In the genomic region with DNA sequence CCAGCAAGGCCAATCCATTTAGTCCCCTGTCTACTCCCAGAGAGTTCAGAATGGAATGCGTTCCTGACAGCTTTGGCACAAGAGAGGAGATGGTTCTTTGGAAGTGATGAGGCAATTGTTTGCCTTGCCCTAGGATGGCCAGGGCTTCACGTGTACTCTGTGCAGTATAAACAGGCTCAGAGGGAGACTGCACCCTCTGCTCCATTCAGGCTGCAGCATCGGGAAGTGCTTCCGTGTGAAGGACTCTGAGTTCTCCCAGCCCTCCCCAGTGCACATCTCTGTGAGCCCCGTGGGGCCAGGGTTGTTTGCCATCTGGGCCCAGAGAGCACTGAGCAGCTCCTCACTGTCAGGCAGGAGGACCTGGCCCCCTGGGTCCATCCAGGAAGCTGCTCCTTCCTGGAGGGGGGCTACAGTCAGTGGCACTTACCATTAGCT, we compare ENCODE assay signal across 1 cellular context.
TF ChIP-seq lines count a peak whose summit lies in the region.

No MANE protein-coding gene starts in this region.

TF ChIP-seq in HepG2, 621 proteins besides CTCF, POLR2A, EP300 and RAD21 (continued from another document and continues in another):
- no peak for TF ChIP-seq ZNF83 (CRISPR knock-in tag; IDR thresholded peaks at IDR 0.05; ENCODE audit: borderline replicate concordance)
- TF ChIP-seq, protein P1, sequence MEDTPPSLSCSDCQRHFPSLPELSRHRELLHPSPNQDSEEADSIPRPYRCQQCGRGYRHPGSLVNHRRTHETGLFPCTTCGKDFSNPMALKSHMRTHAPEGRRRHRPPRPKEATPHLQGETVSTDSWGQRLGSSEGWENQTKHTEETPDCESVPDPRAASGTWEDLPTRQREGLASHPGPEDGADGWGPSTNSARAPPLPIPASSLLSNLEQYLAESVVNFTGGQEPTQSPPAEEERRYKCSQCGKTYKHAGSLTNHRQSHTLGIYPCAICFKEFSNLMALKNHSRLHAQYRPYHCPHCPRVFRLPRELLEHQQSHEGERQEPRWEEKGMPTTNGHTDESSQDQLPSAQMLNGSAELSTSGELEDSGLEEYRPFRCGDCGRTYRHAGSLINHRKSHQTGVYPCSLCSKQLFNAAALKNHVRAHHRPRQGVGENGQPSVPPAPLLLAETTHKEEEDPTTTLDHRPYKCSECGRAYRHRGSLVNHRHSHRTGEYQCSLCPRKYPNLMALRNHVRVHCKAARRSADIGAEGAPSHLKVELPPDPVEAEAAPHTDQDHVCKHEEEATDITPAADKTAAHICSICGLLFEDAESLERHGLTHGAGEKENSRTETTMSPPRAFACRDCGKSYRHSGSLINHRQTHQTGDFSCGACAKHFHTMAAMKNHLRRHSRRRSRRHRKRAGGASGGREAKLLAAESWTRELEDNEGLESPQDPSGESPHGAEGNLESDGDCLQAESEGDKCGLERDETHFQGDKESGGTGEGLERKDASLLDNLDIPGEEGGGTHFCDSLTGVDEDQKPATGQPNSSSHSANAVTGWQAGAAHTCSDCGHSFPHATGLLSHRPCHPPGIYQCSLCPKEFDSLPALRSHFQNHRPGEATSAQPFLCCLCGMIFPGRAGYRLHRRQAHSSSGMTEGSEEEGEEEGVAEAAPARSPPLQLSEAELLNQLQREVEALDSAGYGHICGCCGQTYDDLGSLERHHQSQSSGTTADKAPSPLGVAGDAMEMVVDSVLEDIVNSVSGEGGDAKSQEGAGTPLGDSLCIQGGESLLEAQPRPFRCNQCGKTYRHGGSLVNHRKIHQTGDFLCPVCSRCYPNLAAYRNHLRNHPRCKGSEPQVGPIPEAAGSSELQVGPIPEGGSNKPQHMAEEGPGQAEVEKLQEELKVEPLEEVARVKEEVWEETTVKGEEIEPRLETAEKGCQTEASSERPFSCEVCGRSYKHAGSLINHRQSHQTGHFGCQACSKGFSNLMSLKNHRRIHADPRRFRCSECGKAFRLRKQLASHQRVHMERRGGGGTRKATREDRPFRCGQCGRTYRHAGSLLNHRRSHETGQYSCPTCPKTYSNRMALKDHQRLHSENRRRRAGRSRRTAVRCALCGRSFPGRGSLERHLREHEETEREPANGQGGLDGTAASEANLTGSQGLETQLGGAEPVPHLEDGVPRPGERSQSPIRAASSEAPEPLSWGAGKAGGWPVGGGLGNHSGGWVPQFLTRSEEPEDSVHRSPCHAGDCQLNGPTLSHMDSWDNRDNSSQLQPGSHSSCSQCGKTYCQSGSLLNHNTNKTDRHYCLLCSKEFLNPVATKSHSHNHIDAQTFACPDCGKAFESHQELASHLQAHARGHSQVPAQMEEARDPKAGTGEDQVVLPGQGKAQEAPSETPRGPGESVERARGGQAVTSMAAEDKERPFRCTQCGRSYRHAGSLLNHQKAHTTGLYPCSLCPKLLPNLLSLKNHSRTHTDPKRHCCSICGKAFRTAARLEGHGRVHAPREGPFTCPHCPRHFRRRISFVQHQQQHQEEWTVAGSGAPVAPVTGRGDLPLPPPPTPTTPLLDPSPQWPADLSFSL (CRISPR knock-in tag; IDR thresholded peaks at IDR 0.05), result no peak
- no peak for TF ChIP-seq ZNF136 (CRISPR knock-in tag; IDR thresholded peaks at IDR 0.05; ENCODE audit: low read depth)
- TF ChIP-seq, protein P2, sequence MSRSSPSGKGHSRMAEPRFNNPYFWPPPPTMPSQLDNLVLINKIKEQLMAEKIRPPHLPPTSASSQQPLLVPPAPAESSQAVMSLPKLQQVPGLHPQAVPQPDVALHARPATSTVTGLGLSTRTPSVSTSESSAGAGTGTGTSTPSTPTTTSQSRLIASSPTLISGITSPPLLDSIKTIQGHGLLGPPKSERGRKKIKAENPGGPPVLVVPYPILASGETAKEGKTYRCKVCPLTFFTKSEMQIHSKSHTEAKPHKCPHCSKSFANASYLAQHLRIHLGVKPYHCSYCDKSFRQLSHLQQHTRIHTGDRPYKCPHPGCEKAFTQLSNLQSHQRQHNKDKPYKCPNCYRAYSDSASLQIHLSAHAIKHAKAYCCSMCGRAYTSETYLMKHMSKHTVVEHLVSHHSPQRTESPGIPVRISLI (CRISPR knock-in tag; IDR thresholded peaks at IDR 0.05; ENCODE audit: borderline replicate concordance), result peak; percentile 74; the same call in 1 of the 2 replicates
- TF ChIP-seq ZNF234 (CRISPR knock-in tag; conservative IDR thresholded peaks at IDR 0.05), result no peak
- TF ChIP-seq, protein P3, sequence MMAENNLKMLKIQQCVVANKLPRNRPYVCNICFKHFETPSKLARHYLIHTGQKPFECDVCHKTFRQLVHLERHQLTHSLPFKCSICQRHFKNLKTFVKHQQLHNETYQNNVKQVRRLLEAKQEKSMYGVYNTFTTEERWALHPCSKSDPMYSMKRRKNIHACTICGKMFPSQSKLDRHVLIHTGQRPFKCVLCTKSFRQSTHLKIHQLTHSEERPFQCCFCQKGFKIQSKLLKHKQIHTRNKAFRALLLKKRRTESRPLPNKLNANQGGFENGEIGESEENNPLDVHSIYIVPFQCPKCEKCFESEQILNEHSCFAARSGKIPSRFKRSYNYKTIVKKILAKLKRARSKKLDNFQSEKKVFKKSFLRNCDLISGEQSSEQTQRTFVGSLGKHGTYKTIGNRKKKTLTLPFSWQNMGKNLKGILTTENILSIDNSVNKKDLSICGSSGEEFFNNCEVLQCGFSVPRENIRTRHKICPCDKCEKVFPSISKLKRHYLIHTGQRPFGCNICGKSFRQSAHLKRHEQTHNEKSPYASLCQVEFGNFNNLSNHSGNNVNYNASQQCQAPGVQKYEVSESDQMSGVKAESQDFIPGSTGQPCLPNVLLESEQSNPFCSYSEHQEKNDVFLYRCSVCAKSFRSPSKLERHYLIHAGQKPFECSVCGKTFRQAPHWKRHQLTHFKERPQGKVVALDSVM (CRISPR knock-in tag; IDR thresholded peaks at IDR 0.05), result no peak
- 0 out of 2 replicates have a peak, but pooled peaks have one; percentile 34 for TF ChIP-seq TOPORS (CRISPR knock-in tag; IDR thresholded peaks at IDR 0.05)
- TF ChIP-seq ZNF232 (CRISPR knock-in tag; IDR thresholded peaks at IDR 0.05; ENCODE audit: borderline replicate concordance), result peak; percentile 51; the same call in 1 of the 2 replicates
- TF ChIP-seq ZNF446 (CRISPR knock-in tag; IDR thresholded peaks at IDR 0.05), result no peak
- no peak for TF ChIP-seq AGO1 (IDR thresholded peaks at IDR 0.05; ENCODE audit: low read depth, low read length, poor library complexity, severe bottlenecking)
- peak; percentile 90 for TF ChIP-seq ZNF772 (CRISPR knock-in tag; IDR thresholded peaks at IDR 0.05)
- TF ChIP-seq SP4 (CRISPR knock-in tag; IDR thresholded peaks at IDR 0.05), result peak; percentile 51; the same call in 1 of the 2 replicates
- peak; percentile 91; the same call in 1 of the 2 replicates for TF ChIP-seq ZNF343 (CRISPR knock-in tag; IDR thresholded peaks at IDR 0.05)
- TF ChIP-seq SPEN (CRISPR knock-in tag; IDR thresholded peaks at IDR 0.05; ENCODE audit: low read depth), result peak; percentile 66
- no peak for TF ChIP-seq SRY (CRISPR knock-in tag; IDR thresholded peaks at IDR 0.05)
- TF ChIP-seq, protein P4, sequence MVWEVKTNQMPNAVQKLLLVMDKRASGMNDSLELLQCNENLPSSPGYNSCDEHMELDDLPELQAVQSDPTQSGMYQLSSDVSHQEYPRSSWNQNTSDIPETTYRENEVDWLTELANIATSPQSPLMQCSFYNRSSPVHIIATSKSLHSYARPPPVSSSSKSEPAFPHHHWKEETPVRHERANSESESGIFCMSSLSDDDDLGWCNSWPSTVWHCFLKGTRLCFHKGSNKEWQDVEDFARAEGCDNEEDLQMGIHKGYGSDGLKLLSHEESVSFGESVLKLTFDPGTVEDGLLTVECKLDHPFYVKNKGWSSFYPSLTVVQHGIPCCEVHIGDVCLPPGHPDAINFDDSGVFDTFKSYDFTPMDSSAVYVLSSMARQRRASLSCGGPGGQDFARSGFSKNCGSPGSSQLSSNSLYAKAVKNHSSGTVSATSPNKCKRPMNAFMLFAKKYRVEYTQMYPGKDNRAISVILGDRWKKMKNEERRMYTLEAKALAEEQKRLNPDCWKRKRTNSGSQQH (CRISPR knock-in tag; IDR thresholded peaks at IDR 0.05; ENCODE audit: low read depth), result no peak; the same call in 1 of the 2 replicates
- TF ChIP-seq ZNF124 (CRISPR knock-in tag; IDR thresholded peaks at IDR 0.05), result no peak
- TF ChIP-seq KDM6A (CRISPR knock-in tag; IDR thresholded peaks at IDR 0.05; ENCODE audit: low read depth), result peak; percentile 83
- TF ChIP-seq SIN3B (IDR thresholded peaks at IDR 0.05; ENCODE audit: low read length), result no peak
- no peak for TF ChIP-seq NFYB (CRISPR knock-in tag; IDR thresholded peaks at IDR 0.05)
- no peak for TF ChIP-seq EHMT2 (IDR thresholded peaks at IDR 0.05; ENCODE audit: borderline replicate concordance, low read depth, low read length)
- TF ChIP-seq, protein P5, sequence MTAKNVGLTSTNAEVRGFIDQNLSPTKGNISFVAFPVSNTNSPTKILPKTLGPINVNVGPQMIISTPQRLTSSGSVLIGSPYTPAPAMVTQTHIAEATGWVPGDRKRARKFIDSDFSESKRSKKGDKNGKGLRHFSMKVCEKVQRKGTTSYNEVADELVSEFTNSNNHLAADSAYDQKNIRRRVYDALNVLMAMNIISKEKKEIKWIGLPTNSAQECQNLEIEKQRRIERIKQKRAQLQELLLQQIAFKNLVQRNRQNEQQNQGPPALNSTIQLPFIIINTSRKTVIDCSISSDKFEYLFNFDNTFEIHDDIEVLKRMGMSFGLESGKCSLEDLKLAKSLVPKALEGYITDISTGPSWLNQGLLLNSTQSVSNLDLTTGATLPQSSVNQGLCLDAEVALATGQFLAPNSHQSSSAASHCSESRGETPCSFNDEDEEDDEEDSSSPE (CRISPR knock-in tag; IDR thresholded peaks at IDR 0.05), result peak; percentile 57; the same call in 1 of the 2 replicates
- TF ChIP-seq, protein P6, sequence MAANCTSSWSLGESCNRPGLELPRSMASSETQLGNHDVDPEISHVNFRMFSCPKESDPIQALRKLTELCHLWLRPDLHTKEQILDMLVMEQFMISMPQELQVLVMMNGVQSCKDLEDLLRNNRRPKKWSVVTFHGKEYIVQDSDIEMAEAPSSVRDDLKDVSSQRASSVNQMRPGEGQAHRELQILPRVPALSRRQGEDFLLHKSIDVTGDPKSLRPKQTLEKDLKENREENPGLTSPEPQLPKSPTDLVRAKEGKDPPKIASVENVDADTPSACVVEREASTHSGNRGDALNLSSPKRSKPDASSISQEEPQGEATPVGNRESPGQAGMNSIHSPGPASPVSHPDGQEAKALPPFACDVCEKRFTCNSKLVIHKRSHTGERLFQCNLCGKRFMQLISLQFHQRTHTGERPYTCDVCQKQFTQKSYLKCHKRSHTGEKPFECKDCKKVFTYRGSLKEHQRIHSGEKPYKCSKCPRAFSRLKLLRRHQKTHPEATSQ (CRISPR knock-in tag; IDR thresholded peaks at IDR 0.05; ENCODE audit: borderline replicate concordance), result peak; percentile 52; the same call in 1 of the 2 replicates
- TF ChIP-seq CHD4 (IDR thresholded peaks at IDR 0.05; ENCODE audit: borderline replicate concordance, low read length), result no peak
- TF ChIP-seq FOSL1 (CRISPR knock-in tag; IDR thresholded peaks at IDR 0.05; ENCODE audit: borderline replicate concordance), result peak; percentile 27; the same call in 1 of the 2 replicates
- TF ChIP-seq STAT5B (CRISPR knock-in tag; IDR thresholded peaks at IDR 0.05), result no peak
- peak; percentile 94 for TF ChIP-seq CEBPB (IDR thresholded peaks at IDR 0.05; ENCODE audit: borderline replicate concordance, low read depth, low read length)
- no peak for TF ChIP-seq MBNL3 (CRISPR knock-in tag; conservative IDR thresholded peaks at IDR 0.05)
- TF ChIP-seq, protein P7, sequence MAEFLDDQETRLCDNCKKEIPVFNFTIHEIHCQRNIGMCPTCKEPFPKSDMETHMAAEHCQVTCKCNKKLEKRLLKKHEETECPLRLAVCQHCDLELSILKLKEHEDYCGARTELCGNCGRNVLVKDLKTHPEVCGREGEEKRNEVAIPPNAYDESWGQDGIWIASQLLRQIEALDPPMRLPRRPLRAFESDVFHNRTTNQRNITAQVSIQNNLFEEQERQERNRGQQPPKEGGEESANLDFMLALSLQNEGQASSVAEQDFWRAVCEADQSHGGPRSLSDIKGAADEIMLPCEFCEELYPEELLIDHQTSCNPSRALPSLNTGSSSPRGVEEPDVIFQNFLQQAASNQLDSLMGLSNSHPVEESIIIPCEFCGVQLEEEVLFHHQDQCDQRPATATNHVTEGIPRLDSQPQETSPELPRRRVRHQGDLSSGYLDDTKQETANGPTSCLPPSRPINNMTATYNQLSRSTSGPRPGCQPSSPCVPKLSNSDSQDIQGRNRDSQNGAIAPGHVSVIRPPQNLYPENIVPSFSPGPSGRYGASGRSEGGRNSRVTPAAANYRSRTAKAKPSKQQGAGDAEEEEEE (CRISPR knock-in tag; IDR thresholded peaks at IDR 0.05; ENCODE audit: borderline replicate concordance), result 0 out of 2 replicates have a peak, but pooled peaks have one; percentile 35
- TF ChIP-seq ZNF569 (CRISPR knock-in tag; IDR thresholded peaks at IDR 0.05; ENCODE audit: borderline replicate concordance), result no peak
- peak; percentile 86; the same call in 1 of the 2 replicates for TF ChIP-seq HOXA5 (CRISPR knock-in tag; IDR thresholded peaks at IDR 0.05)
- TF ChIP-seq ZZZ3 (CRISPR knock-in tag; IDR thresholded peaks at IDR 0.05; ENCODE audit: borderline replicate concordance), result 0 out of 2 replicates have a peak, but pooled peaks have one; percentile 46
- no peak for TF ChIP-seq ZNF256 (CRISPR knock-in tag; conservative IDR thresholded peaks at IDR 0.05)
- TF ChIP-seq MTA1 (CRISPR knock-in tag; IDR thresholded peaks at IDR 0.05; ENCODE audit: borderline replicate concordance), result peak; percentile 95
- no peak for TF ChIP-seq FIP1L1 (IDR thresholded peaks at IDR 0.05; ENCODE audit: borderline replicate concordance, insufficient read depth, low read depth, low read length)
- TF ChIP-seq RFX3 (CRISPR knock-in tag; IDR thresholded peaks at IDR 0.05), result 0 out of 2 replicates have a peak, but pooled peaks have one; percentile 37
- TF ChIP-seq ELF4 (CRISPR knock-in tag; IDR thresholded peaks at IDR 0.05; ENCODE audit: borderline replicate concordance), result no peak
- TF ChIP-seq, protein P8, sequence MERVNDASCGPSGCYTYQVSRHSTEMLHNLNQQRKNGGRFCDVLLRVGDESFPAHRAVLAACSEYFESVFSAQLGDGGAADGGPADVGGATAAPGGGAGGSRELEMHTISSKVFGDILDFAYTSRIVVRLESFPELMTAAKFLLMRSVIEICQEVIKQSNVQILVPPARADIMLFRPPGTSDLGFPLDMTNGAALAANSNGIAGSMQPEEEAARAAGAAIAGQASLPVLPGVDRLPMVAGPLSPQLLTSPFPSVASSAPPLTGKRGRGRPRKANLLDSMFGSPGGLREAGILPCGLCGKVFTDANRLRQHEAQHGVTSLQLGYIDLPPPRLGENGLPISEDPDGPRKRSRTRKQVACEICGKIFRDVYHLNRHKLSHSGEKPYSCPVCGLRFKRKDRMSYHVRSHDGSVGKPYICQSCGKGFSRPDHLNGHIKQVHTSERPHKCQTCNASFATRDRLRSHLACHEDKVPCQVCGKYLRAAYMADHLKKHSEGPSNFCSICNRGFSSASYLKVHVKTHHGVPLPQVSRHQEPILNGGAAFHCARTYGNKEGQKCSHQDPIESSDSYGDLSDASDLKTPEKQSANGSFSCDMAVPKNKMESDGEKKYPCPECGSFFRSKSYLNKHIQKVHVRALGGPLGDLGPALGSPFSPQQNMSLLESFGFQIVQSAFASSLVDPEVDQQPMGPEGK (CRISPR knock-in tag; IDR thresholded peaks at IDR 0.05), result peak; percentile 89
